ENCODE assay signal across 19 cellular contexts in the genomic region with DNA sequence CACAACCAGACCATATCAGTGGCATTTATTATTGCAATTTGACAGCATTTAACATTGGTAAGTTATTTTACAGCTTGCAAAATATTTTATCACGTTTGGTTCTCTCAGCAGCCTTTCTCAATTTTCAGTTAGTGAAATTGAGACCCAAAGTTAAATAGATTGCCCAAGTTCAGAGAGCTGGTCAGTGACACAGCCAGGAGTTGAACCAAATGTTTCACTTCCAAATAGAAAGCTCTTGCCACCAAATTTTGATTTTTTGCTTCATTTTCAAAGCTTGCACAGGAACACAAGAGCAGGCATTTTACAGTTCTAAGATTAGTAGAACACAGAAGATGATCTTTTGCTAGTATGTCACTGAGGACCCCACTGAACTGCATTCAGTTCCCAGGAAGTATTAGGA.
DNase-seq lines count a peak whose midpoint lies in the region; ATAC-seq, FAIRE-seq and TF ChIP-seq lines count a peak whose summit lies in the region.
"Had no signal": no experiment of that assay in that cellular context is flagged by ENCODE, and none has a peak within 500 bp of the region (broad histone marks: within the 10 kb centered on the region; RNA-seq: fewer than 3 reads in every experiment).

No MANE protein-coding gene starts in this region.

- H2BK5ac ChIP-seq in mesendoderm (ENCODE audit: low read length), result no peak overlapping the region

- ATAC-seq in HepG2, result no peak
- ATAC-seq: A549; CD8-positive, alpha-beta T cell had no signal

- no peak overlapping the region for H3K56ac ChIP-seq in mesendoderm (ENCODE audit: low read length)

- no peak for TF ChIP-seq EP300 in HepG2 (IDR thresholded peaks at IDR 0.05; ENCODE audit: low read depth in 2 of 2, low read length in 2 of 2)
- TF ChIP-seq EP300 in HepG2 (CRISPR knock-in tag; IDR thresholded peaks at IDR 0.05; ENCODE audit: borderline replicate concordance), result no peak

- H3K4ac ChIP-seq in mesendoderm (ENCODE audit: low read depth, low read length), result no peak overlapping the region

- peak overlapping the region; percentile 30 for H3K18ac ChIP-seq in mesendoderm (ENCODE audit: low read length)

- POLR2A ChIA-PET in HepG2 (lab: Yijun Ruan, JAX), result no interaction called here

- no peak for DNase-seq in HepG2 (ENCODE audit: low spot score)
- no peak for DNase-seq in mesendoderm
- no peak for DNase-seq in Kasumi-1 (lab: John Stamatoyannopoulos, UW)
- DNase-seq in ecto neural progenitor cell (ENCODE audit: low spot score), result no peak
- DNase-seq: AML-193; Caco-2; Calu3; CD4-positive, alpha-beta T cell; CD8-positive, alpha-beta T cell; DMS79 treated with DMSO at 0.1 percent for 48 hours; GF-D8 had no signal

- H3K27me3 ChIP-seq in liver (ENCODE audit: control insufficient read depth in 4 of 4, insufficient read depth in 4 of 4, low read length in 3 of 4) (no peaks in the 10 kb centered on the region), HepG2 (ENCODE audit: control insufficient read depth in 1 of 2, insufficient read depth in 2 of 2, low read length in 2 of 2) (no peaks in the 10 kb centered on the region), mesendoderm (ENCODE audit: insufficient read depth, low read length, poor library complexity) (no peaks in the 10 kb centered on the region)
- H3K27me3 ChIP-seq: BLaER1 treated with 17β-estradiol and CSF1 and Interleukin-3, amounts not matched to agents 10 nM and 100 nM had no signal

- TF ChIP-seq RAD21 in liver (IDR thresholded peaks at IDR 0.05) (peak in 1 of 2 donors; percentile 36), HepG2 (CRISPR knock-in tag; IDR thresholded peaks at IDR 0.05) (no peak)

- H3K4me3 ChIP-seq in liver (ENCODE audit: low read depth in 1 of 3, low read length in 3 of 3) (no peak overlapping the region), HepG2 (replicated peaks in 1 of 3; ENCODE audit: insufficient read depth in 1 of 3, low read depth in 2 of 3, low read length in 3 of 3) (no peak overlapping the region), mesendoderm (ENCODE audit: low read length) (no peak overlapping the region)
- H3K4me3 ChIP-seq: A549; BLaER1 treated with 17β-estradiol and CSF1 and Interleukin-3, amounts not matched to agents 10 nM and 100 nM had no signal

- no peak overlapping the region for H3K4me2 ChIP-seq in HepG2 (ENCODE audit: low read depth, low read length)
- H3K4me2 ChIP-seq in mesendoderm (ENCODE audit: low read length), result no peak overlapping the region
- H3K4me2 ChIP-seq: A549; BLaER1 treated with 17β-estradiol and CSF1 and Interleukin-3, amounts not matched to agents 10 nM and 100 nM had no signal

- no peak for FAIRE-seq in HepG2 (lab: Jason Lieb, UNC)
- FAIRE-seq: A549, G401.6, GM12891, GM19239 had no signal

- no peak overlapping the region for H4K8ac ChIP-seq in mesendoderm (ENCODE audit: low read depth, low read length)

- BruUV-seq in HepG2 (replicated peaks; lab: Mats Ljungman, UMichigan), result no TSS peak

- no peak overlapping the region for H3K23ac ChIP-seq in mesendoderm (ENCODE audit: low read length)

- TF ChIP-seq CTCF in liver (IDR thresholded peaks at IDR 0.05; ENCODE audit: low read depth, low read length, missing input control) (no peak), HepG2 (CRISPR knock-in tag; IDR thresholded peaks at IDR 0.05) (no peak)

- H3K27ac ChIP-seq in liver (ENCODE audit: low read depth in 1 of 2, low read length in 2 of 2) (peak overlapping the region in 1 of 2 donors; percentile 36), HepG2 (ENCODE audit: extremely low read length, insufficient read depth, low read length) (no peak overlapping the region), mesendoderm (ENCODE audit: low read depth, low read length) (no peak overlapping the region)
- H3K27ac ChIP-seq: 22Rv1; A549; BLaER1 treated with 17β-estradiol and CSF1 and Interleukin-3, amounts not matched to agents 10 nM and 100 nM; C4-2B had no signal

- no peaks in the 10 kb centered on the region for H4K20me1 ChIP-seq in HepG2 (ENCODE audit: insufficient read depth, low read length)
- H4K20me1 ChIP-seq: BLaER1 treated with 17β-estradiol and CSF1 and Interleukin-3, amounts not matched to agents 10 nM and 100 nM had no signal

- no peak overlapping the region for H2AFZ ChIP-seq in HepG2 (ENCODE audit: low read length)

- no peak overlapping the region for H3K9ac ChIP-seq in liver (ENCODE audit: low read depth in 1 of 2, low read length in 2 of 2)
- no peak overlapping the region for H3K9ac ChIP-seq in HepG2 (ENCODE audit: insufficient read depth, low read depth, low read length)
- no peak overlapping the region for H3K9ac ChIP-seq in mesendoderm (ENCODE audit: low read length)
- H3K9ac ChIP-seq: BLaER1 treated with 17β-estradiol and CSF1 and Interleukin-3, amounts not matched to agents 10 nM and 100 nM had no signal

- H3K9me3 ChIP-seq in liver (ENCODE audit: control insufficient read depth in 4 of 4, low read length in 3 of 4) (no peaks in the 10 kb centered on the region), HepG2 (ENCODE audit: low read length) (no peaks in the 10 kb centered on the region)
- H3K9me3 ChIP-seq: A549, Caco-2 had no signal

- no peak overlapping the region for H2BK120ac ChIP-seq in mesendoderm (ENCODE audit: low read depth, low read length)

- H2BK15ac ChIP-seq in mesendoderm (replicated peaks; ENCODE audit: low read depth), result no peak overlapping the region

- H3K4me1 ChIP-seq in liver (ENCODE audit: control insufficient read depth in 4 of 4, insufficient read depth in 4 of 4, low read length in 3 of 4) (peaks cover 6 to 35% (median 16%) of the 10 kb centered on the region in 4 donors), HepG2 (ENCODE audit: insufficient read depth, low read length) (no peaks in the 10 kb centered on the region), mesendoderm (ENCODE audit: control insufficient read depth, low read depth, low read length) (no peaks in the 10 kb centered on the region)
- H3K4me1 ChIP-seq: A549; BLaER1 treated with 17β-estradiol and CSF1 and Interleukin-3, amounts not matched to agents 10 nM and 100 nM; Caco-2 had no signal

- no peaks in the 10 kb centered on the region for H3K36me3 ChIP-seq in liver (ENCODE audit: control insufficient read depth in 4 of 4, insufficient read depth in 3 of 4, low read depth in 1 of 4, low read length in 3 of 4)
- no peaks in the 10 kb centered on the region for H3K36me3 ChIP-seq in HepG2 (replicated peaks in 1 of 2; ENCODE audit: control insufficient read depth in 1 of 2, insufficient read depth in 2 of 2, low read length in 2 of 2)
- no peaks in the 10 kb centered on the region for H3K36me3 ChIP-seq in mesendoderm (ENCODE audit: control insufficient read depth, insufficient read depth, low read length)
- H3K36me3 ChIP-seq: BLaER1 treated with 17β-estradiol and CSF1 and Interleukin-3, amounts not matched to agents 10 nM and 100 nM had no signal

- CTCF ChIA-PET in HepG2 (lab: Yijun Ruan, JAX; ENCODE audit: low intra/inter-chr PET ratio, low total read pairs), result no interaction called here

- H4K5ac ChIP-seq in mesendoderm (ENCODE audit: low read length), result no peak overlapping the region

- TF ChIP-seq POLR2A in HepG2 (IDR thresholded peaks at IDR 0.05; ENCODE audit: insufficient read depth in 1 of 2, low read depth in 2 of 2, low read length in 2 of 2), result no peak

- no peaks in the 10 kb centered on the region for H3K79me1 ChIP-seq in mesendoderm (ENCODE audit: low read length)

- 13% methylated on average over 1 of the region's 1 CpG for WGBS in liver
- 0% methylated on average over 1 of the region's 1 CpG for whole genome bisulfite sequencing in HepG2 (ENCODE audit: low lambda C conversion rate)
- no CpG with 5 or more reads among the region's 1 CpG for WGBS in mesendoderm (ENCODE audit: extremely low coverage, insufficient coverage, low lambda C conversion rate)

- in situ Hi-C loops in HepG2 (cut with HindIII; ENCODE audit: extremely low pct_ligation_motif_present, low pct_unique_long_range_greater_than_20kb), result no loop called here

- intact Hi-C loops in HepG2 (cut with micrococcal nuclease; ENCODE audit: unreplicated experiment), result no loop called here

- no peak overlapping the region for H2AK5ac ChIP-seq in mesendoderm (ENCODE audit: low read length)

- H3K79me2 ChIP-seq in HepG2 (ENCODE audit: insufficient read depth, low read length) (no peaks in the 10 kb centered on the region), mesendoderm (ENCODE audit: control insufficient read depth, insufficient read depth, low read length) (no peaks in the 10 kb centered on the region)

TF ChIP-seq in liver, 16 proteins besides CTCF, POLR2A, EP300 and RAD21:
- peak in 1 of 2 donors; percentile 25 for TF ChIP-seq HNF4A (conservative IDR thresholded peaks at IDR 0.05)
- no peak for TF ChIP-seq HNF4G (IDR thresholded peaks at IDR 0.05)
- peak; percentile 38 for TF ChIP-seq SP1 (IDR thresholded peaks at IDR 0.05)
- TF ChIP-seq EGR1 (IDR thresholded peaks at IDR 0.05; ENCODE audit: low read depth in 2 of 2), result no peak
- peak in 1 of 2 donors; percentile 51 for TF ChIP-seq RXRA (IDR thresholded peaks at IDR 0.05)
- TF ChIP-seq, protein P1, sequence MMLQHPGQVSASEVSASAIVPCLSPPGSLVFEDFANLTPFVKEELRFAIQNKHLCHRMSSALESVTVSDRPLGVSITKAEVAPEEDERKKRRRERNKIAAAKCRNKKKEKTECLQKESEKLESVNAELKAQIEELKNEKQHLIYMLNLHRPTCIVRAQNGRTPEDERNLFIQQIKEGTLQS (IDR thresholded peaks at IDR 0.05), result no peak

TF ChIP-seq in HepG2, 621 proteins besides CTCF, POLR2A, EP300 and RAD21 (continues in another document):
- no peak for TF ChIP-seq ZBTB7A (CRISPR knock-in tag; IDR thresholded peaks at IDR 0.05)
- TF ChIP-seq ZNF549 (CRISPR knock-in tag; IDR thresholded peaks at IDR 0.05), result no peak
- no peak for TF ChIP-seq KLF9 (CRISPR knock-in tag; IDR thresholded peaks at IDR 0.05; ENCODE audit: low read depth)
- no peak for TF ChIP-seq ZNF883 (CRISPR knock-in tag; IDR thresholded peaks at IDR 0.05; ENCODE audit: not compliant biosample characterization)
- TF ChIP-seq JUNB (CRISPR knock-in tag; IDR thresholded peaks at IDR 0.05; ENCODE audit: borderline replicate concordance), result no peak
- TF ChIP-seq SIX1 (CRISPR knock-in tag; IDR thresholded peaks at IDR 0.05; ENCODE audit: borderline replicate concordance), result no peak
- TF ChIP-seq, protein P2, sequence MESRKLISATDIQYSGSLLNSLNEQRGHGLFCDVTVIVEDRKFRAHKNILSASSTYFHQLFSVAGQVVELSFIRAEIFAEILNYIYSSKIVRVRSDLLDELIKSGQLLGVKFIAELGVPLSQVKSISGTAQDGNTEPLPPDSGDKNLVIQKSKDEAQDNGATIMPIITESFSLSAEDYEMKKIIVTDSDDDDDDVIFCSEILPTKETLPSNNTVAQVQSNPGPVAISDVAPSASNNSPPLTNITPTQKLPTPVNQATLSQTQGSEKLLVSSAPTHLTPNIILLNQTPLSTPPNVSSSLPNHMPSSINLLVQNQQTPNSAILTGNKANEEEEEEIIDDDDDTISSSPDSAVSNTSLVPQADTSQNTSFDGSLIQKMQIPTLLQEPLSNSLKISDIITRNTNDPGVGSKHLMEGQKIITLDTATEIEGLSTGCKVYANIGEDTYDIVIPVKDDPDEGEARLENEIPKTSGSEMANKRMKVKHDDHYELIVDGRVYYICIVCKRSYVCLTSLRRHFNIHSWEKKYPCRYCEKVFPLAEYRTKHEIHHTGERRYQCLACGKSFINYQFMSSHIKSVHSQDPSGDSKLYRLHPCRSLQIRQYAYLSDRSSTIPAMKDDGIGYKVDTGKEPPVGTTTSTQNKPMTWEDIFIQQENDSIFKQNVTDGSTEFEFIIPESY (CRISPR knock-in tag; IDR thresholded peaks at IDR 0.05), result no peak
- TF ChIP-seq IRF2 (CRISPR knock-in tag; IDR thresholded peaks at IDR 0.05), result no peak
